ENCODE assay signal across 9 cellular contexts in genomic region chr9:137087409-137087925, GRCh38. TPM values are rescaled to one million over a fixed set of nuclear protein-coding genes. Genes with fewer than 3 reads are reported as not detected.
DNase-seq lines count a peak whose midpoint lies in the region; ATAC-seq and TF ChIP-seq lines count a peak whose summit lies in the region.
"Had no signal": no experiment of that assay in that cellular context is flagged by ENCODE, and none has a peak within 500 bp of the region (broad histone marks: within the 10 kb centered on the region; RNA-seq: fewer than 3 reads in every experiment).

No MANE protein-coding gene starts in this region.

- H3K27ac Mint-ChIP-seq in natural killer cell = peak overlapping the region; percentile 75 to 96

- DNase-seq in MM.1S = peak; percentile 21
- no peak for DNase-seq in coronary artery (ENCODE audit: low spot score)
- no peak for DNase-seq in natural killer cell
- DNase-seq in NCI-H2107 treated with DMSO at 0.1 percent for 48 hours (lab: John Stamatoyannopoulos, UW; ENCODE audit: unreplicated experiment) = no peak

- H3K4me1 ChIP-seq in MM.1S (ENCODE audit: low read length) = peaks cover 12% of the 10 kb centered on the region

- H3K27ac ChIP-seq in MM.1S (ENCODE audit: low read length) (peak overlapping the region; percentile 73; the same call in 1 of the 2 replicates), coronary artery (peak overlapping the region; percentile 93 to 95)

- H4K20me1 ChIP-seq in MM.1S (ENCODE audit: insufficient read depth, low read length) = no peaks in the 10 kb centered on the region

- peak overlapping the region; percentile 69 for H3K4me2 ChIP-seq in MM.1S (ENCODE audit: low read depth, low read length)

- H3K4me3 ChIP-seq in MM.1S (ENCODE audit: low read length) (peak overlapping the region; percentile 85), coronary artery (peak overlapping the region; percentile 96)

- peaks cover 15 to 29% of the 10 kb centered on the region in 2 donors for H3K4me1 Mint-ChIP-seq in natural killer cell

- no peaks in the 10 kb centered on the region for H3K9me2 ChIP-seq in MM.1S (replicated peaks; ENCODE audit: insufficient read depth, low read length)

- H3K9me3 ChIP-seq in MM.1S (replicated peaks; ENCODE audit: insufficient read depth, low read length) = no peaks in the 10 kb centered on the region

- H3K36me3 ChIP-seq in MM.1S (replicated peaks; ENCODE audit: insufficient read depth, low read length) = no peaks in the 10 kb centered on the region

- no peaks in the 10 kb centered on the region for H3K27me3 Mint-ChIP-seq in natural killer cell (ENCODE audit: low read depth in 2 of 2)

- H3K79me2 ChIP-seq in MM.1S (ENCODE audit: low read length) = 0 out of 2 replicates have a peak, but pooled peaks cover 3% of the 10 kb centered on the region

- H2AFZ ChIP-seq in MM.1S (ENCODE audit: low read length) = peak overlapping the region; percentile 68

- no peaks in the 10 kb centered on the region for H3K9me3 Mint-ChIP-seq in natural killer cell

- peak overlapping the region; percentile 82 for H3K9ac ChIP-seq in MM.1S (ENCODE audit: low read length)

- no peaks in the 10 kb centered on the region for H3K36me3 Mint-ChIP-seq in natural killer cell

- no peaks in the 10 kb centered on the region for H3K27me3 ChIP-seq in MM.1S (replicated peaks; ENCODE audit: insufficient read depth, low read length)

- TF ChIP-seq CTCF in MM.1S (IDR thresholded peaks at IDR 0.05; ENCODE audit: low read length) (no peak), coronary artery (IDR thresholded peaks at IDR 0.05) (no peak), natural killer cell (IDR thresholded peaks at IDR 0.05) (no peak)

- peaks cover 6% of the 10 kb centered on the region; the same call in 1 of the 2 replicates for H3F3A ChIP-seq in MM.1S (ENCODE audit: insufficient read depth, low read length)

- ATAC-seq in GM19023 (IDR thresholded peaks at IDR 0.05; ENCODE audit: unreplicated experiment) (peak; percentile 0), natural killer cell (no peak), GM18861 (IDR thresholded peaks at IDR 0.05; ENCODE audit: unreplicated experiment) (no peak), HG02970 (IDR thresholded peaks at IDR 0.05; ENCODE audit: low FRiP score, unreplicated experiment) (no peak), GM21447 (IDR thresholded peaks at IDR 0.05; ENCODE audit: unreplicated experiment) (no peak)

- peak overlapping the region; percentile 78 for H3K4me3 Mint-ChIP-seq in natural killer cell

- intact Hi-C loops in natural killer cell (cut with micrococcal nuclease) = no loop called here

RNA-seq across cellular contexts. Expression of gene MAN1B1, which starts 0.7 kb away (rescaled TPM):
- total RNA-seq in natural killer cell = 10 to 100 TPM; 75.1 to 99.4 (median 80.4) TPM

RNA-seq across cellular contexts. Expression of gene UAP1L1, which starts 10.2 kb away (rescaled TPM):
- total RNA-seq in natural killer cell = 10 to 100 TPM; 10.5 to 25.8 (median 19.3) TPM

RNA-seq across cellular contexts. Expression of gene SAPCD2, which starts 17.1 kb away (rescaled TPM):
- 1 to 10 TPM in 2 of 3 donors, under 1 TPM in 1; 0.59 to 2.6 (median 1.0) TPM for total RNA-seq in natural killer cell

RNA-seq across cellular contexts. Expression of gene DPP7, which starts 27.1 kb away (rescaled TPM):
- total RNA-seq in natural killer cell = 100 to 1,000 TPM; 233 to 264 (median 251) TPM

RNA-seq across cellular contexts. Expression of gene ENTPD2, which starts 33.6 kb away (rescaled TPM):
- not detected for total RNA-seq in natural killer cell
- total RNA-seq: activated CD8-positive, alpha-beta memory T cell treated with anti-CD3 and anti-CD28 coated beads for 36 hours had no signal
